Comparison of ENCODE assay signal across 10 cellular contexts in genomic region chr6:83474309-83474708, GRCh38. TPM values are rescaled to one million over a fixed set of nuclear protein-coding genes. Genes with fewer than 3 reads are reported as not detected.
DNase-seq lines count a peak whose midpoint lies in the region; ATAC-seq, FAIRE-seq and TF ChIP-seq lines count a peak whose summit lies in the region.
"Had no signal": no experiment of that assay in that cellular context is flagged by ENCODE, and none has a peak within 500 bp of the region (broad histone marks: within the 10 kb centered on the region; RNA-seq: fewer than 3 reads in every experiment).

No MANE protein-coding gene starts in this region.

- H3K56ac ChIP-seq in H1 (replicated peaks; ENCODE audit: insufficient read length, low read depth, low read length), result no peak overlapping the region

- H3K4me1 ChIP-seq in H1 (replicated peaks in 1 of 4; ENCODE audit: control insufficient read depth in 3 of 4, insufficient read depth in 4 of 4, low read length in 3 of 4) (no peaks in the 10 kb centered on the region), right lobe of liver (peaks cover 0 to 15% (median 4%) of the 10 kb centered on the region in 4 donors)

- no peak overlapping the region for H2BK120ac ChIP-seq in H1 (replicated peaks; ENCODE audit: low read depth, low read length)

- H4K5ac ChIP-seq in H1 (ENCODE audit: insufficient read length, low read depth, low read length), result no peak overlapping the region

- CTCF ChIA-PET in H1 (lab: Charles Lee; ENCODE audit: partially characterized antibody), result interaction anchor here (1.0 kb wide), 1 partner anchor 37 kb away, joined by 3 read pairs; no protein-coding TSS in a partner anchor

- H2BK20ac ChIP-seq in H1 (ENCODE audit: low read length), result no peak overlapping the region

- H3K4me3 ChIP-seq in H1 (ENCODE audit: extremely low read depth in 1 of 4, insufficient read depth in 2 of 4, low read depth in 3 of 4, low read length in 4 of 4) (no peak overlapping the region), right lobe of liver (no peak overlapping the region)

- no peak overlapping the region for H3K18ac ChIP-seq in H1 (ENCODE audit: extremely low read depth, low read length)

- no peak overlapping the region for H3K23ac ChIP-seq in H1 (ENCODE audit: insufficient read length)

- H4K8ac ChIP-seq in H1 (ENCODE audit: extremely low read depth, insufficient read depth, low read length), result no peak overlapping the region

- H2BK5ac ChIP-seq in H1 (ENCODE audit: low read depth, low read length), result no peak overlapping the region

- no peak overlapping the region for H3K9ac ChIP-seq in H1 (replicated peaks in 1 of 4; ENCODE audit: extremely low read depth in 1 of 4, low read depth in 3 of 4, low read length in 3 of 4)

- no peak overlapping the region for H2BK12ac ChIP-seq in H1 (ENCODE audit: low read depth, low read length)

- peak overlapping the region; percentile 15 for H3K4ac ChIP-seq in H1 (replicated peaks; ENCODE audit: insufficient read length, low read depth, low read length)

- H3K36me3 ChIP-seq in H1 (ENCODE audit: control insufficient read depth in 2 of 4, insufficient read depth in 4 of 4, low read length in 3 of 4), result no peaks in the 10 kb centered on the region
- H3K36me3 ChIP-seq in right lobe of liver, result no peaks in the 10 kb centered on the region

- 73% methylated on average over 4 of the region's 4 CpGs; no CpG with 5 or more reads in 1 of the 2 experiments for WGBS in H1 (ENCODE audit: extremely low coverage in 1 of 2, insufficient coverage in 1 of 2, insufficient read length in 1 of 2, insufficient replicate concordance in 2 of 2, low coverage in 1 of 2, low lambda C conversion rate in 2 of 2, missing lambda C conversion rate in 1 of 2), 2 experiments
- whole genome bisulfite sequencing in right lobe of liver (ENCODE audit: insufficient coverage, low coverage, low lambda C conversion rate, missing lambda C conversion rate), result 20% methylated on average over 4 of the region's 4 CpGs

- DNase-seq in DMS153 treated with DMSO at 0.1 percent for 48 hours (lab: John Stamatoyannopoulos, UW; ENCODE audit: unreplicated experiment) (peak; percentile 11), NCI-H1105 treated with DMSO at 0.1 percent for 48 hours (lab: John Stamatoyannopoulos, UW) (peak; percentile 98), H1 (ENCODE audit: low read depth in 1 of 2, low spot score in 2 of 2) (no peak), right lobe of liver (peak; percentile 38 to 90 (median 60)), NCI-H1048 (lab: John Stamatoyannopoulos, UW) (no peak), hippocampal formation (lab: John Stamatoyannopoulos, UW) (no peak), frontal cortex (ENCODE audit: low spot score in 2 of 2) (no peak)
- DNase-seq in activated T-cell treated with anti-CD3 and anti-CD28 coated beads, Interleukin-2, amount 50 U/mL, for 48 hours, result no peak
- DNase-seq: activated naive CD8-positive, alpha-beta T cell treated with anti-CD3 and anti-CD28 coated beads, Interleukin-2, amount 10 ng/mL, durations not matched to agents 7 days and 5 days had no signal

- no peaks in the 10 kb centered on the region for H3K79me1 ChIP-seq in H1 (ENCODE audit: low read depth, low read length)

- no peaks in the 10 kb centered on the region for H3K79me2 ChIP-seq in H1 (ENCODE audit: control insufficient read depth in 1 of 2, insufficient read depth in 2 of 2, low read length in 2 of 2)

- H2AFZ ChIP-seq in H1 (ENCODE audit: low read length), result peak overlapping the region; percentile 33; the same call in 1 of the 2 replicates

- TF ChIP-seq CTCF in H1 (IDR thresholded peaks at IDR 0.05; ENCODE audit: control extremely low read depth in 1 of 3, insufficient read depth in 1 of 3, low read depth in 1 of 3, low read length in 3 of 3) (no peak), right lobe of liver (IDR thresholded peaks at IDR 0.05) (no peak)

- TF ChIP-seq RAD21 in H1 (IDR thresholded peaks at IDR 0.05 in 1 of 2, conservative IDR thresholded peaks at IDR 0.05 in 1 of 2; ENCODE audit: low read depth in 2 of 2, low read length in 2 of 2), result no peak

- H3K9me3 ChIP-seq in H1 (ENCODE audit: insufficient read depth in 2 of 2, low read depth in 1 of 2, low read length in 1 of 2) (no peaks in the 10 kb centered on the region), right lobe of liver (no peaks in the 10 kb centered on the region)

- TF ChIP-seq POLR2A in H1 (IDR thresholded peaks at IDR 0.05; ENCODE audit: control extremely low read depth in 1 of 2, low read depth in 2 of 2, low read length in 2 of 2) (no peak), right lobe of liver (IDR thresholded peaks at IDR 0.05) (no peak)

- H3K4me2 ChIP-seq in H1 (ENCODE audit: insufficient read depth in 1 of 2, low read depth in 2 of 2, low read length in 2 of 2), result no peak overlapping the region

- TF ChIP-seq EP300 in H1 (IDR thresholded peaks at IDR 0.05; ENCODE audit: borderline replicate concordance in 1 of 2, low read depth in 2 of 2, low read length in 2 of 2), result no peak

- H3K27ac ChIP-seq in H1 (ENCODE audit: low read depth, low read length) (no peak overlapping the region), right lobe of liver (peak overlapping the region in 2 of 3 donors; percentile 27 to 54)
- H3K27ac ChIP-seq: C4-2B had no signal

- H2BK15ac ChIP-seq in H1 (ENCODE audit: low read length), result no peak overlapping the region; the same call in 1 of the 2 replicates

- no peaks in the 10 kb centered on the region for H3K27me3 ChIP-seq in H1 (replicated peaks in 1 of 4; ENCODE audit: control insufficient read depth in 3 of 4, extremely low read depth in 1 of 4, insufficient read depth in 3 of 4, low read length in 3 of 4)
- no peaks in the 10 kb centered on the region for H3K27me3 ChIP-seq in right lobe of liver

- H3K23me2 ChIP-seq in H1 (ENCODE audit: low read depth, low read length), result no peaks in the 10 kb centered on the region

- FAIRE-seq in H1 (lab: Jason Lieb, UNC), result no peak
- FAIRE-seq in frontal cortex (lab: Jason Lieb, UNC), result no peak

- intact Hi-C loops in right lobe of liver (cut with DNase I), result no loop called here

- peak overlapping the region; percentile 42 for H4K91ac ChIP-seq in H1 (replicated peaks; ENCODE audit: insufficient read length, low read length)

- H4K20me1 ChIP-seq in H1 (replicated peaks in 1 of 2; ENCODE audit: control insufficient read depth in 1 of 2, insufficient read depth in 2 of 2, low read length in 2 of 2), result no peaks in the 10 kb centered on the region

- H3K14ac ChIP-seq in H1 (ENCODE audit: insufficient read length), result no peak overlapping the region

- POLR2A ChIA-PET in H1 (lab: Charles Lee; ENCODE audit: partially characterized antibody), result no interaction called here

- ATAC-seq in right lobe of liver, result peak; percentile 91 to 96 (median 94)

- no peak overlapping the region for H2AK5ac ChIP-seq in H1 (ENCODE audit: low read depth, low read length)

TF ChIP-seq in H1, 55 proteins besides CTCF, POLR2A, EP300 and RAD21 (continues in another document):
- TF ChIP-seq RXRA (IDR thresholded peaks at IDR 0.05; ENCODE audit: insufficient read depth, low read depth, low read length) (no peak), BACH1 (IDR thresholded peaks at IDR 0.05; ENCODE audit: low read length) (no peak), SAP30 (IDR thresholded peaks at IDR 0.05; ENCODE audit: insufficient read depth, insufficient replicate concordance, low read length) (no peak), GABPA (IDR thresholded peaks at IDR 0.05; ENCODE audit: borderline replicate concordance, insufficient read depth, low read length) (no peak), CHD2 (IDR thresholded peaks at IDR 0.05; ENCODE audit: low read length) (no peak), TAF7 (optimal IDR thresholded peaks at IDR 0.05; ENCODE audit: borderline replicate concordance, low read depth, low read length) (no peak), ZNF274 (IDR thresholded peaks at IDR 0.05; ENCODE audit: borderline replicate concordance, extremely low read depth, low read length) (no peak), CREB1 (IDR thresholded peaks at IDR 0.05) (no peak), HDAC2 (IDR thresholded peaks at IDR 0.05; ENCODE audit: borderline replicate concordance in 1 of 2, low read depth in 2 of 2, low read length in 2 of 2) (no peak), RFX5 (IDR thresholded peaks at IDR 0.05; ENCODE audit: borderline replicate concordance, low read depth, low read length) (no peak), SIX5 (IDR thresholded peaks at IDR 0.05; ENCODE audit: low read depth, low read length) (no peak), CTBP2 (IDR thresholded peaks at IDR 0.05; ENCODE audit: borderline replicate concordance, insufficient read depth, insufficient read length, low read length) (no peak)
- TF ChIP-seq, protein P1, sequence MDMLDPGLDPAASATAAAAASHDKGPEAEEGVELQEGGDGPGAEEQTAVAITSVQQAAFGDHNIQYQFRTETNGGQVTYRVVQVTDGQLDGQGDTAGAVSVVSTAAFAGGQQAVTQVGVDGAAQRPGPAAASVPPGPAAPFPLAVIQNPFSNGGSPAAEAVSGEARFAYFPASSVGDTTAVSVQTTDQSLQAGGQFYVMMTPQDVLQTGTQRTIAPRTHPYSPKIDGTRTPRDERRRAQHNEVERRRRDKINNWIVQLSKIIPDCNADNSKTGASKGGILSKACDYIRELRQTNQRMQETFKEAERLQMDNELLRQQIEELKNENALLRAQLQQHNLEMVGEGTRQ (IDR thresholded peaks at IDR 0.05; ENCODE audit: low read length), result no peak

RNA-seq across cellular contexts. Expression of gene PRSS35, which starts 38.0 kb away (rescaled TPM):
- 2.3 and 2.9 TPM in 2 replicates for total RNA-seq in H1 (2021; fragmentation: NEBNext Ultra II Directional; extraction: Animal tissue kit (Norgen Biotek cat#: 25700))
- 0.58 and 1.3 TPM in 2 replicates for polyA plus RNA-seq in H1 (2011; rRNA removed)
- polyA plus RNA-seq in H1 (2011; cell fraction: cytosol; rRNA removed), result 1.2 TPM
- polyA plus RNA-seq in H1 (2011; cell fraction: nucleus; rRNA removed), result 0.46 TPM
- 2.7 to 3.2 TPM (median 3.0 TPM) in 4 replicates for polyA plus RNA-seq in H1 (2012, experiment 1 of 2)
- 0.41 TPM for polyA plus RNA-seq in H1 (2012, experiment 2 of 2)
- 2.6 TPM for polyA plus RNA-seq in H1 (2013, experiment 1 of 2)
- polyA plus RNA-seq in H1 (2013, experiment 2 of 2), result 2.9 TPM
- polyA minus RNA-seq in H1 (2011; rRNA and poly(A)+ RNA removed), result 1.3 and 2.1 TPM in 2 replicates
- polyA minus RNA-seq in H1 (2011; cell fraction: cytosol; rRNA and poly(A)+ RNA removed), result 0.73 TPM
- polyA minus RNA-seq in H1 (2011; cell fraction: nucleus; rRNA and poly(A)+ RNA removed), result 0.80 TPM
- under 1 TPM in 1 of 6 experiments, not detected in 5; 0.20 TPM for total RNA-seq in right lobe of liver
- total RNA-seq in frontal cortex, result 2.0 TPM

RNA-seq across cellular contexts. Expression of gene ME1, which starts 43.5 kb away (rescaled TPM):
- 3.9 and 4.2 TPM in 2 replicates for total RNA-seq in H1 (2021; fragmentation: NEBNext Ultra II Directional; extraction: Animal tissue kit (Norgen Biotek cat#: 25700))
- polyA plus RNA-seq in H1 (2011; rRNA removed), result 0.69 and 1.3 TPM in 2 replicates
- 1.0 TPM for polyA plus RNA-seq in H1 (2011; cell fraction: cytosol; rRNA removed)
- polyA plus RNA-seq in H1 (2011; cell fraction: nucleus; rRNA removed), result 0.74 TPM
- 2.7 to 3.2 TPM (median 2.8 TPM) in 4 replicates for polyA plus RNA-seq in H1 (2012, experiment 1 of 2)
- 0.70 TPM for polyA plus RNA-seq in H1 (2012, experiment 2 of 2)
- polyA plus RNA-seq in H1 (2013, experiment 1 of 2), result 4.2 TPM
- 4.2 TPM for polyA plus RNA-seq in H1 (2013, experiment 2 of 2)
- polyA minus RNA-seq in H1 (2011; rRNA and poly(A)+ RNA removed), result 1.9 and 2.3 TPM in 2 replicates
- polyA minus RNA-seq in H1 (2011; cell fraction: cytosol; rRNA and poly(A)+ RNA removed), result 1.4 TPM
- polyA minus RNA-seq in H1 (2011; cell fraction: nucleus; rRNA and poly(A)+ RNA removed), result 4.0 TPM
- total RNA-seq in right lobe of liver (10 to 100 TPM; 10.1 to 18.2 (median 13.3) TPM), frontal cortex (2.9 TPM)

Comparison
In these comparisons a context has a peak if more than half of its experiments do, and no peak if none do; other contexts are left out.
1. DNase-seq: peak in DMS153 treated with DMSO at 0.1 percent for 48 hours (single experiment), NCI-H1105 treated with DMSO at 0.1 percent for 48 hours (single experiment) and right lobe of liver (3 of 3); none in H1 (0 of 2), NCI-H1048 (single experiment), activated T-cell treated with anti-CD3 and anti-CD28 coated beads, Interleukin-2, amount 50 U/mL, for 48 hours (0 of 2), hippocampal formation (0 of 2) and frontal cortex (0 of 2).